18 cellular contexts compared by ENCODE assay signal in genomic region chr10:12107781-12108180, GRCh38.
"Had no signal": no experiment of that assay in that cellular context is flagged by ENCODE, and none has a peak within 500 bp of the region (broad histone marks: within the 10 kb centered on the region; RNA-seq: fewer than 3 reads in every experiment).

No MANE protein-coding gene starts in this region.

- FAIRE-seq: HTR-8/SVneo had no signal

- H3K27me3 ChIP-seq: SJCRH30 had no signal

- H3K4me1 ChIP-seq: SJCRH30 had no signal

- DNase-seq: MV-4-11, NCI-H1048, NCI-H1105, NCI-H1417, NCI-H1436 treated with DMSO at 0.1 percent for 48 hours, NCI-H1694, NCI-H187 treated with DMSO at 0.1 percent for 48 hours, NCI-H2029 treated with DMSO at 0.1 percent for 48 hours, NCI-H2171 treated with DMSO at 0.1 percent for 48 hours, NCI-H524, NCI-H69, NCI-H774, PC-3, SHP77 treated with DMSO at 0.1 percent for 48 hours, SJCRH30 had no signal

- H3K27ac ChIP-seq: HL-60, SJCRH30 had no signal

- H3K9me3 ChIP-seq: SJCRH30 had no signal

- H3K4me3 ChIP-seq: K562, SJCRH30 had no signal
